ENCODE assay signal across 8 cellular contexts in genomic region chr14:90785474-90785873, GRCh38. TPM values are rescaled to one million over a fixed set of nuclear protein-coding genes. Genes with fewer than 3 reads are reported as not detected.
DNase-seq lines count a peak whose midpoint lies in the region; ATAC-seq and TF ChIP-seq lines count a peak whose summit lies in the region.

No MANE protein-coding gene starts in this region.

- H3K27ac ChIP-seq in lung (ENCODE audit: low read depth in 1 of 2, low read length in 1 of 2): no peak overlapping the region
- peak overlapping the region in 1 of 8 donors; percentile 59 for H3K27ac ChIP-seq in spleen

- H3K27ac Mint-ChIP-seq in chondrocyte (ENCODE audit: unreplicated experiment): no peak overlapping the region
- no peak overlapping the region for H3K27ac Mint-ChIP-seq in activated T-helper 1 cell treated with anti-CD3 and anti-CD28 coated beads, Interleukin-12 subunit alpha, Interleukin-12 subunit beta, Interleukin-2, Interleukin-4 antibody, amounts not matched to agents 30 ng/mL and 10 ng/mL and 1 ng/mL, durations not matched to agents 14 hours and 24 hours and 36 hours

- H3K9me3 ChIP-seq in lung (ENCODE audit: control insufficient read depth in 2 of 2, insufficient read depth in 1 of 2, low read length in 1 of 2) (no peaks in the 10 kb centered on the region), spleen (no peaks in the 10 kb centered on the region)

- no peaks in the 10 kb centered on the region for H3K27me3 Mint-ChIP-seq in chondrocyte (ENCODE audit: low read depth)
- no peaks in the 10 kb centered on the region for H3K27me3 Mint-ChIP-seq in activated T-helper 1 cell treated with anti-CD3 and anti-CD28 coated beads, Interleukin-12 subunit alpha, Interleukin-12 subunit beta, Interleukin-2, Interleukin-4 antibody, amounts not matched to agents 30 ng/mL and 10 ng/mL and 1 ng/mL, durations not matched to agents 14 hours and 24 hours and 36 hours (ENCODE audit: insufficient read depth)

- no peak for TF ChIP-seq POLR2A in spleen (IDR thresholded peaks at IDR 0.05)

- intact Hi-C loops in activated T-helper 1 cell treated with anti-CD3 and anti-CD28 coated beads, Interleukin-12 subunit alpha, Interleukin-12 subunit beta, Interleukin-2, Interleukin-4 antibody, amounts not matched to agents 30 ng/mL and 10 ng/mL and 1 ng/mL, durations not matched to agents 14 hours and 24 hours and 36 hours (cut with micrococcal nuclease): no loop called here
- intact Hi-C loops in spleen (cut with DNase I; ENCODE audit: low total_unique reads): no loop called here

- H3K36me3 Mint-ChIP-seq in chondrocyte (ENCODE audit: low read depth): peaks cover 15% of the 10 kb centered on the region
- no peaks in the 10 kb centered on the region for H3K36me3 Mint-ChIP-seq in activated T-helper 1 cell treated with anti-CD3 and anti-CD28 coated beads, Interleukin-12 subunit alpha, Interleukin-12 subunit beta, Interleukin-2, Interleukin-4 antibody, amounts not matched to agents 30 ng/mL and 10 ng/mL and 1 ng/mL, durations not matched to agents 14 hours and 24 hours and 36 hours (ENCODE audit: low read depth)

- no peaks in the 10 kb centered on the region for H3K9me3 Mint-ChIP-seq in chondrocyte (ENCODE audit: low read depth)
- H3K9me3 Mint-ChIP-seq in activated T-helper 1 cell treated with anti-CD3 and anti-CD28 coated beads, Interleukin-12 subunit alpha, Interleukin-12 subunit beta, Interleukin-2, Interleukin-4 antibody, amounts not matched to agents 30 ng/mL and 10 ng/mL and 1 ng/mL, durations not matched to agents 14 hours and 24 hours and 36 hours: no peaks in the 10 kb centered on the region

- no peaks in the 10 kb centered on the region for H3K4me1 Mint-ChIP-seq in chondrocyte (ENCODE audit: low read depth)
- no peaks in the 10 kb centered on the region for H3K4me1 Mint-ChIP-seq in activated T-helper 1 cell treated with anti-CD3 and anti-CD28 coated beads, Interleukin-12 subunit alpha, Interleukin-12 subunit beta, Interleukin-2, Interleukin-4 antibody, amounts not matched to agents 30 ng/mL and 10 ng/mL and 1 ng/mL, durations not matched to agents 14 hours and 24 hours and 36 hours (ENCODE audit: low read depth)

- WGBS in lung, 2 donors: 55 to 56% methylated on average over 7 of the region's 7 CpGs
- 51 to 68% (median 55%) methylated on average over 7 of the region's 7 CpGs for WGBS in spleen, 5 donors

- H3K36me3 ChIP-seq in lung (ENCODE audit: control insufficient read depth in 2 of 2, insufficient read depth in 2 of 2, low read length in 2 of 2): peaks cover 0 to 10% of the 10 kb centered on the region in 2 donors
- H3K36me3 ChIP-seq in spleen: peaks cover 0 to 45% (median 2%) of the 10 kb centered on the region in 6 donors

- TF ChIP-seq CTCF in chondrocyte (IDR thresholded peaks at IDR 0.05): peak; percentile 39
- no peak for TF ChIP-seq CTCF in lung (IDR thresholded peaks at IDR 0.05; ENCODE audit: control extremely low read depth, extremely low read depth)
- peak in 2 of 11 experiments; percentile 10 to 14 for TF ChIP-seq CTCF in spleen (IDR thresholded peaks at IDR 0.05 in 8 of 11, conservative IDR thresholded peaks at IDR 0.05 in 3 of 11)

- peaks cover 0 to 1% of the 10 kb centered on the region in 2 donors for H3K4me1 ChIP-seq in lung (ENCODE audit: control insufficient read depth in 2 of 2, insufficient read depth in 2 of 2, low read length in 2 of 2)
- peaks cover 0 to 11% (median 4%) of the 10 kb centered on the region in 6 donors for H3K4me1 ChIP-seq in spleen

- peak; percentile 88 for DNase-seq in Ammon's horn (ENCODE audit: low spot score)
- DNase-seq in KBM-7: peak; percentile 94
- peak; percentile 43 for DNase-seq in chondrocyte (ENCODE audit: low spot score)
- peak; percentile 40 for DNase-seq in lung (ENCODE audit: low spot score)
- no peak for DNase-seq in activated T-helper 1 cell treated with anti-CD3 and anti-CD28 coated beads, Interleukin-12 subunit alpha, Interleukin-12 subunit beta, Interleukin-2, Interleukin-4 antibody, amounts not matched to agents 30 ng/mL and 10 ng/mL and 1 ng/mL, durations not matched to agents 14 hours and 24 hours and 36 hours (ENCODE audit: low spot score)
- DNase-seq in NCI-H345 (lab: John Stamatoyannopoulos, UW): no peak
- DNase-seq in spleen: no peak

- H3K27me3 ChIP-seq in lung (ENCODE audit: control insufficient read depth, insufficient read depth) (no peaks in the 10 kb centered on the region), spleen (replicated peaks in 1 of 7) (no peaks in the 10 kb centered on the region)

- no peak overlapping the region for H3K4me3 ChIP-seq in lung
- no peak overlapping the region for H3K4me3 ChIP-seq in spleen

- ATAC-seq in lung (ENCODE audit: insufficient read depth, low FRiP score) (no peak), HG03565 (IDR thresholded peaks at IDR 0.05; ENCODE audit: unreplicated experiment) (no peak)

- H3K4me3 Mint-ChIP-seq in chondrocyte (ENCODE audit: unreplicated experiment): no peak overlapping the region
- H3K4me3 Mint-ChIP-seq in activated T-helper 1 cell treated with anti-CD3 and anti-CD28 coated beads, Interleukin-12 subunit alpha, Interleukin-12 subunit beta, Interleukin-2, Interleukin-4 antibody, amounts not matched to agents 30 ng/mL and 10 ng/mL and 1 ng/mL, durations not matched to agents 14 hours and 24 hours and 36 hours: no peak overlapping the region

- in situ Hi-C loops in KBM-7 (cut with MboI; ENCODE audit: low pct_unique_long_range_greater_than_20kb, low sequenced_read_pairs): no loop called here

RNA-seq across cellular contexts. Expression of gene TTC7B, which starts 30.8 kb away (rescaled TPM):
- total RNA-seq in chondrocyte (29.9 to 45.6 TPM (median 40.3 TPM) in 3 replicates), lung (10 to 100 TPM; 30.3 to 39.6 TPM), spleen (10 to 100 TPM; 54.1 to 98.4 (median 64.7) TPM)
- polyA plus RNA-seq in lung (10 to 100 TPM; 11.0 to 15.8 TPM), spleen (10 to 100 TPM in 1 of 3 donors, 1 to 10 TPM in 2; 6.6 to 16.0 (median 6.7) TPM)
- total RNA-seq in activated T-helper 1 cell treated with anti-CD3 and anti-CD28 coated beads, Interleukin-12 subunit alpha, Interleukin-12 subunit beta, Interleukin-2, Interleukin-4 antibody, amounts not matched to agents 30 ng/mL and 10 ng/mL and 1 ng/mL, durations not matched to agents 14 hours and 24 hours and 36 hours: 3.1 and 4.3 TPM in 2 replicates

Comparison
In these comparisons a context has a peak if more than half of its experiments do, and no peak if none do; other contexts are left out.
1. DNase-seq: peak in Ammon's horn (single experiment), KBM-7 (single experiment), chondrocyte (single experiment) and lung (single experiment); none in activated T-helper 1 cell treated with anti-CD3 and anti-CD28 coated beads, Interleukin-12 subunit alpha, Interleukin-12 subunit beta, Interleukin-2, Interleukin-4 antibody, amounts not matched to agents 30 ng/mL and 10 ng/mL and 1 ng/mL, durations not matched to agents 14 hours and 24 hours and 36 hours (single experiment), NCI-H345 (single experiment) and spleen (single experiment).